Comparison of ENCODE assay signal across 19 cellular contexts in genomic region chr17:33511670-33512069, GRCh38.
DNase-seq lines count a peak whose midpoint lies in the region; ATAC-seq and TF ChIP-seq lines count a peak whose summit lies in the region.
"Had no signal": no experiment of that assay in that cellular context is flagged by ENCODE, and none has a peak within 500 bp of the region (broad histone marks: within the 10 kb centered on the region; RNA-seq: fewer than 3 reads in every experiment).

No MANE protein-coding gene starts in this region.

- H3K27ac ChIP-seq in MM.1S (ENCODE audit: low read length), result no peak overlapping the region
- no peak overlapping the region for H3K27ac ChIP-seq in esophagus squamous epithelium
- H3K27ac ChIP-seq: GM23248, SJSA1 had no signal

- H3K4me1 Mint-ChIP-seq in activated CD8-positive, alpha-beta memory T cell treated with anti-CD3 and anti-CD28 coated beads, Interleukin-2, amount 10 ng/mL, durations not matched to agents 7 days and 5 days, result peaks cover 15% of the 10 kb centered on the region
- peaks cover 17% of the 10 kb centered on the region for H3K4me1 Mint-ChIP-seq in activated CD8-positive, alpha-beta T cell treated with anti-CD3 and anti-CD28 coated beads, Interleukin-2, amount 10 ng/mL, durations not matched to agents 7 days and 5 days (ENCODE audit: low read depth)
- H3K4me1 Mint-ChIP-seq in natural killer cell, result peaks cover 12 to 22% of the 10 kb centered on the region in 2 donors

- TF ChIP-seq POLR2A in esophagus squamous epithelium (IDR thresholded peaks at IDR 0.05), result no peak

- no peaks in the 10 kb centered on the region for H3K9me3 ChIP-seq in MM.1S (replicated peaks; ENCODE audit: insufficient read depth, low read length)
- H3K9me3 ChIP-seq in esophagus squamous epithelium, result no peaks in the 10 kb centered on the region
- H3K9me3 ChIP-seq: SJSA1 had no signal

- no peak overlapping the region for H3K9ac ChIP-seq in MM.1S (ENCODE audit: low read length)
- H3K9ac ChIP-seq: GM23248 had no signal

- TF ChIP-seq CTCF in MM.1S (IDR thresholded peaks at IDR 0.05; ENCODE audit: low read length) (no peak), natural killer cell (IDR thresholded peaks at IDR 0.05) (no peak), esophagus squamous epithelium (IDR thresholded peaks at IDR 0.05) (no peak)

- 65 to 68% methylated on average over 2 of the region's 2 CpGs for WGBS in esophagus squamous epithelium, 2 donors

- H3K4me2 ChIP-seq in MM.1S (ENCODE audit: low read depth, low read length), result no peak overlapping the region

- H2AFZ ChIP-seq in MM.1S (ENCODE audit: low read length), result no peak overlapping the region
- H2AFZ ChIP-seq: GM23248 had no signal

- DNase-seq in activated CD8-positive, alpha-beta memory T cell treated with anti-CD3 and anti-CD28 coated beads, Interleukin-2, amount 10 ng/mL, durations not matched to agents 7 days and 5 days, result peak; percentile 65
- DNase-seq in activated CD8-positive, alpha-beta memory T cell treated with anti-CD3 and anti-CD28 coated beads, Interleukin-2, amount 50 U/mL, for 48 hours, result no peak
- DNase-seq in MM.1S, result peak; percentile 48
- peak; percentile 62 for DNase-seq in activated CD8-positive, alpha-beta T cell treated with anti-CD3 and anti-CD28 coated beads, Interleukin-2, amount 10 ng/mL, durations not matched to agents 7 days and 5 days
- DNase-seq in natural killer cell, result no peak
- no peak for DNase-seq in esophagus squamous epithelium (lab: John Stamatoyannopoulos, UW)
- DNase-seq in NCI-H187 treated with DMSO at 0.1 percent for 48 hours (lab: John Stamatoyannopoulos, UW), result no peak
- DNase-seq: AML-193; CD4-positive, alpha-beta T cell; DMS79; GM23248; NCI-H1105 treated with DMSO at 0.1 percent for 48 hours; NCI-H187; NCI-H2171; NCI-H510A treated with DMSO at 0.1 percent for 48 hours; PC-3 had no signal

- H3K36me3 ChIP-seq in MM.1S (replicated peaks; ENCODE audit: insufficient read depth, low read length) (no peaks in the 10 kb centered on the region), esophagus squamous epithelium (no peaks in the 10 kb centered on the region)
- H3K36me3 ChIP-seq: SJSA1 had no signal

- POLR2A ChIA-PET in activated CD8-positive, alpha-beta T cell treated with anti-CD3 and anti-CD28 coated beads, Interleukin-2, amount 10 ng/mL, durations not matched to agents 7 days and 5 days (lab: Charles Lee), result no interaction called here

- CTCF ChIA-PET in activated CD8-positive, alpha-beta memory T cell treated with anti-CD3 and anti-CD28 coated beads, Interleukin-2, amount 10 ng/mL, durations not matched to agents 7 days and 5 days (lab: Charles Lee), result interaction anchor here (0.7 to 1.5 kb wide), 2 partner anchors 12 to 162 kb away, joined by 3 read pairs; no protein-coding TSS in a partner anchor
- CTCF ChIA-PET in activated CD8-positive, alpha-beta T cell treated with anti-CD3 and anti-CD28 coated beads, Interleukin-2, amount 10 ng/mL, durations not matched to agents 7 days and 5 days (lab: Charles Lee), result no interaction called here

- ATAC-seq in activated CD8-positive, alpha-beta memory T cell treated with anti-CD3 and anti-CD28 coated beads, Interleukin-2, amount 10 ng/mL, durations not matched to agents 7 days and 5 days, result peak; percentile 30
- ATAC-seq in activated CD8-positive, alpha-beta T cell treated with anti-CD3 and anti-CD28 coated beads, Interleukin-2, amount 10 ng/mL, durations not matched to agents 7 days and 5 days, result peak; percentile 36
- ATAC-seq in natural killer cell, result peak in 1 of 3 donors; percentile 67
- ATAC-seq in GM19035 (IDR thresholded peaks at IDR 0.05; ENCODE audit: unreplicated experiment), result no peak
- ATAC-seq: HCT116, PC-3 had no signal

- H3K27me3 ChIP-seq in MM.1S (replicated peaks; ENCODE audit: insufficient read depth, low read length), result no peaks in the 10 kb centered on the region
- peaks cover 0 to 15% (median 0%) of the 10 kb centered on the region in 4 donors for H3K27me3 ChIP-seq in esophagus squamous epithelium
- H3K27me3 ChIP-seq: SJSA1 had no signal

- no peaks in the 10 kb centered on the region for H4K20me1 ChIP-seq in MM.1S (ENCODE audit: insufficient read depth, low read length)

- H3K9me2 ChIP-seq in MM.1S (replicated peaks; ENCODE audit: insufficient read depth, low read length), result no peaks in the 10 kb centered on the region

- H3K4me3 ChIP-seq in MM.1S (ENCODE audit: low read length), result no peak overlapping the region
- H3K4me3 ChIP-seq in esophagus squamous epithelium, result no peak overlapping the region
- H3K4me3 ChIP-seq: GM23248, SJSA1 had no signal

- peaks cover 5% of the 10 kb centered on the region for H3K9me3 Mint-ChIP-seq in activated CD8-positive, alpha-beta memory T cell treated with anti-CD3 and anti-CD28 coated beads, Interleukin-2, amount 10 ng/mL, durations not matched to agents 7 days and 5 days (ENCODE audit: low read depth)
- peaks cover 5% of the 10 kb centered on the region for H3K9me3 Mint-ChIP-seq in activated CD8-positive, alpha-beta T cell treated with anti-CD3 and anti-CD28 coated beads, Interleukin-2, amount 10 ng/mL, durations not matched to agents 7 days and 5 days (ENCODE audit: insufficient read depth)
- no peaks in the 10 kb centered on the region for H3K9me3 Mint-ChIP-seq in natural killer cell
- H3K9me3 Mint-ChIP-seq: CD4-positive, alpha-beta T cell had no signal

- intact Hi-C loops in natural killer cell (cut with micrococcal nuclease) (no loop called here), esophagus squamous epithelium (cut with DNase I) (no loop called here)

- no peak overlapping the region for H3K4me3 Mint-ChIP-seq in activated CD8-positive, alpha-beta memory T cell treated with anti-CD3 and anti-CD28 coated beads, Interleukin-2, amount 10 ng/mL, durations not matched to agents 7 days and 5 days
- no peak overlapping the region for H3K4me3 Mint-ChIP-seq in activated CD8-positive, alpha-beta T cell treated with anti-CD3 and anti-CD28 coated beads, Interleukin-2, amount 10 ng/mL, durations not matched to agents 7 days and 5 days
- H3K4me3 Mint-ChIP-seq in natural killer cell, result peak overlapping the region; percentile 69
- H3K4me3 Mint-ChIP-seq: CD4-positive, alpha-beta T cell had no signal

- H3K79me2 ChIP-seq in MM.1S (ENCODE audit: low read length), result no peaks in the 10 kb centered on the region

- H3F3A ChIP-seq in MM.1S (ENCODE audit: insufficient read depth, low read length), result no peaks in the 10 kb centered on the region

- H3K27me3 Mint-ChIP-seq in activated CD8-positive, alpha-beta memory T cell treated with anti-CD3 and anti-CD28 coated beads, Interleukin-2, amount 10 ng/mL, durations not matched to agents 7 days and 5 days, result peaks cover 22% of the 10 kb centered on the region
- H3K27me3 Mint-ChIP-seq in activated CD8-positive, alpha-beta T cell treated with anti-CD3 and anti-CD28 coated beads, Interleukin-2, amount 10 ng/mL, durations not matched to agents 7 days and 5 days (ENCODE audit: low read depth), result peaks cover 55% of the 10 kb centered on the region
- peaks cover 15 to 56% of the 10 kb centered on the region in 2 donors for H3K27me3 Mint-ChIP-seq in natural killer cell (ENCODE audit: low read depth in 2 of 2)

- H3K4me1 ChIP-seq in MM.1S (ENCODE audit: low read length) (no peaks in the 10 kb centered on the region), esophagus squamous epithelium (no peaks in the 10 kb centered on the region)
- H3K4me1 ChIP-seq: SJSA1 had no signal

- H3K36me3 Mint-ChIP-seq in activated CD8-positive, alpha-beta memory T cell treated with anti-CD3 and anti-CD28 coated beads, Interleukin-2, amount 10 ng/mL, durations not matched to agents 7 days and 5 days, result no peaks in the 10 kb centered on the region
- H3K36me3 Mint-ChIP-seq in activated CD8-positive, alpha-beta T cell treated with anti-CD3 and anti-CD28 coated beads, Interleukin-2, amount 10 ng/mL, durations not matched to agents 7 days and 5 days (ENCODE audit: low read depth), result peaks cover 2% of the 10 kb centered on the region
- no peaks in the 10 kb centered on the region for H3K36me3 Mint-ChIP-seq in natural killer cell

- H3K27ac Mint-ChIP-seq in activated CD8-positive, alpha-beta memory T cell treated with anti-CD3 and anti-CD28 coated beads, Interleukin-2, amount 10 ng/mL, durations not matched to agents 7 days and 5 days, result peak overlapping the region; percentile 67
- H3K27ac Mint-ChIP-seq in activated CD8-positive, alpha-beta T cell treated with anti-CD3 and anti-CD28 coated beads, Interleukin-2, amount 10 ng/mL, durations not matched to agents 7 days and 5 days, result no peak overlapping the region
- no peak overlapping the region for H3K27ac Mint-ChIP-seq in natural killer cell
- H3K27ac Mint-ChIP-seq: CD4-positive, alpha-beta T cell had no signal

Comparison
In these comparisons a context has a peak if more than half of its experiments do, and no peak if none do; other contexts are left out.
1. DNase-seq: peak in activated CD8-positive, alpha-beta memory T cell treated with anti-CD3 and anti-CD28 coated beads, Interleukin-2, amount 10 ng/mL, durations not matched to agents 7 days and 5 days (single experiment), MM.1S (single experiment) and activated CD8-positive, alpha-beta T cell treated with anti-CD3 and anti-CD28 coated beads, Interleukin-2, amount 10 ng/mL, durations not matched to agents 7 days and 5 days (single experiment); none in activated CD8-positive, alpha-beta memory T cell treated with anti-CD3 and anti-CD28 coated beads, Interleukin-2, amount 50 U/mL, for 48 hours (single experiment), natural killer cell (single experiment), esophagus squamous epithelium (single experiment) and NCI-H187 treated with DMSO at 0.1 percent for 48 hours (single experiment).